In the genomic region with DNA sequence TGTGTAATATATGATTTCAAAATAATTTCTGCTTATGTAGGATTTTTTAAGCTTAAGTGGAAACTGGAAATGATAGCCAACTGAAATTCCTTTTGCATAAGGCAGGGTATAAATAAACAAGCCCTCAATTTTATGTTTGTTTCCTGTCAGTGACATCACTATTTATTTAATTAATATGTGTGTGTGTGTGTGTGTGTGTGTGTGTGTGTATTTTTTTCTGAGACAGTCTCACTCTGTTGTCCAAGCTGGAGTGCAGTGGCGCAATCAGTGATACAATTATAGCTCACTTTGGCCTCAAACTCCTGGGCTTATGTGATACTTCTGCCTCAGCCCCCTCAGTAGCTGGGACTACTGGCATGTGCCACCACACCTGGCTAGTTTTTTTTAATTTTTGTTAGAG, we compare ENCODE assay signal across 14 cellular contexts.
"Had no signal": no experiment of that assay in that cellular context is flagged by ENCODE, and none has a peak within 500 bp of the region (broad histone marks: within the 10 kb centered on the region; RNA-seq: fewer than 3 reads in every experiment).

No MANE protein-coding gene starts in this region.

- DNase-seq: activated CD4-positive, alpha-beta T cell treated with anti-CD3 and anti-CD28 coated beads, Interleukin-2, amount 50 U/mL, for 1 hour; activated effector memory CD4-positive, alpha-beta T cell treated with anti-CD3 and anti-CD28 coated beads, Interleukin-2, amount 50 U/mL, for 16 hours; activated T-cell treated with anti-CD3 and anti-CD28 coated beads, Interleukin-2, amount 50 U/mL, for 1 hour; brain microvascular endothelial cell; sigmoid colon; stimulated activated CD4-positive, alpha-beta T cell treated with anti-CD3 and anti-CD28 coated beads, Interleukin-2, amount 100 ng/mL, for 48 hours; stimulated activated CD8-positive, alpha-beta memory T cell treated with anti-CD3 and anti-CD28 coated beads, Interleukin-4, amount 100 ng/mL, for 48 hours; stimulated activated naive CD8-positive, alpha-beta T cell treated with anti-CD3 and anti-CD28 coated beads, Interleukin-15, Interleukin-2, amounts not matched to agents 100 U/mL and 50 U/mL, for 24 hours; T-helper 2 cell had no signal

- ATAC-seq: activated naive CD4-positive, alpha-beta T cell treated with anti-CD3 and anti-CD28 coated beads, Interleukin-2, amount 50 U/mL, for 72 hours; esophagus mucosa; stimulated activated naive CD8-positive, alpha-beta T cell treated with anti-CD3 and anti-CD28 coated beads, Interleukin-15, Interleukin-2, amounts not matched to agents 100 U/mL and 50 U/mL, for 24 hours had no signal

- H3K27ac ChIP-seq: brain microvascular endothelial cell, hepatocyte, sigmoid colon, suprapubic skin had no signal

- H3K4me1 ChIP-seq: sigmoid colon, suprapubic skin had no signal

- H3K79me2 ChIP-seq: hepatocyte had no signal

- H3K4me2 ChIP-seq: hepatocyte had no signal

- FAIRE-seq: endometrium had no signal

- H3K4me3 ChIP-seq: hepatocyte, sigmoid colon, suprapubic skin had no signal

- H3K27me3 ChIP-seq: brain microvascular endothelial cell, hepatocyte, sigmoid colon, suprapubic skin had no signal

- H2AFZ ChIP-seq: hepatocyte had no signal

- H3K9me3 ChIP-seq: sigmoid colon, suprapubic skin had no signal
